Comparison of ENCODE assay signal across 8 cellular contexts in the genomic region with DNA sequence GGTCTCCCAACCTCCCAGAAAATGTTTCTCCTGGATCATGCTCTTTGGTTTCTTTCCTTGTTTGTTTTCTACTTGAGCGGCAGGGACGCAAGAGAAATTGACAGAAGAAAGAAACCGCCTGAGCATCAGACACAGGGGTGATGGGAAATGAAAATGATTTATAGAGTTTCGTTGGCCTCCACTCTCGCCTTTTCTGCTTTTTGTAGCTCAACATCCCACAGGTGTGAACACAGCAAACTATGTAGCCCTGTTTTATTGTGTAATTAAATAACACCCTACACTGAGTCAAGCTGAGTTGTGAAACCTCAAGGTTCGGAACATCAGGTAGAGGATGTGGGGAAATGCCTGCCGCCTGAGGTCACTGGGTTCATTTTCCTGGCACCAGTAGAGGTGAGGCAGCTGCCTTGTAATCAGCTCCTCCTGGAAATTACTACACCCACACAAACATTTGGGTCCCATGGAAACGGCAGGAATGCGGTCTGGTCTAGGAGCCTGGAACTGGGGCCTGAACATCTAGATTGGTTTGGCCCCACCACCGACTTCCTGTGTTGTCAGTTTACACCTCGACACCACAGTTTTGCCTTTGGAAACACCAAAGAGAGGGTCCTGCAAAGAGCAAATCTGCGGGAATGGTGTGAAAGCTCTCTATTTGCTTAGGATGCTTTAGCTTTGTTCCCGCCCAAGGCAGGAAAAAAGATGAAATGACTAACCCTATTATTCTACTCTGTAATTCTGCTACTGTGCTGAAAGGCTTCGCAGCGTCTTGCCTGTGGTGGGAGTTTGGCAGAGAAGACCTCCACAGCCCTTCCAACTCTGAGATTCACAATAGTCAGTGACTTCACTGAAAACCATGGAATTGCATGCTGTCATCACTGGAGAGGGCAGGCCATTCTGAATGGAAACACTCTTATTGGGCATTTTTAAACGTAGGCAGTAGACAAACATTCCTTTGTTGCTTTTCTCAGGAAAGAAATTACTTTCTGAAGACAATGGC. TPM values are rescaled to one million over a fixed set of nuclear protein-coding genes. Genes with fewer than 3 reads are reported as not detected.
DNase-seq lines count a peak whose midpoint lies in the region; ATAC-seq and TF ChIP-seq lines count a peak whose summit lies in the region.

No MANE protein-coding gene starts in this region.

- no peaks in the 10 kb centered on the region for H3K27me3 ChIP-seq in thyroid gland

- no peak for TF ChIP-seq POLR2A in thyroid gland (IDR thresholded peaks at IDR 0.05)

- no peak for DNase-seq in Right ventricle myocardium inferior (ENCODE audit: missing footprints)
- no peak for DNase-seq in cardiac septum (ENCODE audit: low spot score)
- DNase-seq in activated gamma-delta T cell treated with anti-CD3 and anti-CD28 coated beads, Interleukin-2, amount 50 U/mL, for 16 hours (ENCODE audit: low read depth): peak; percentile 27
- peak; percentile 7 for DNase-seq in inferior parietal cortex (ENCODE audit: extremely low spot score)
- DNase-seq in thyroid gland: peak; percentile 19 to 29
- no peak for DNase-seq in occipital lobe (lab: John Stamatoyannopoulos, UW)

- peak; percentile 24 for ATAC-seq in Right ventricle myocardium inferior
- no peak for ATAC-seq in GM21447 (IDR thresholded peaks at IDR 0.05; ENCODE audit: unreplicated experiment)
- ATAC-seq in HG03571 (IDR thresholded peaks at IDR 0.05; ENCODE audit: unreplicated experiment): no peak

- WGBS in thyroid gland, 2 donors: 72% methylated on average over 16 of the region's 16 CpGs

- H3K4me1 ChIP-seq in thyroid gland: peaks cover 6 to 10% of the 10 kb centered on the region in 2 donors

- H3K4me3 ChIP-seq in thyroid gland (replicated peaks in 1 of 3): no peak overlapping the region

- no peaks in the 10 kb centered on the region for H3K36me3 ChIP-seq in thyroid gland

- intact Hi-C loops in Right ventricle myocardium inferior (cut with DNase I) (no loop called here), cardiac septum (cut with DNase I) (no loop called here), thyroid gland (cut with DNase I) (no loop called here)

- no peak for TF ChIP-seq CTCF in thyroid gland (IDR thresholded peaks at IDR 0.05)

- H3K9me3 ChIP-seq in thyroid gland: no peaks in the 10 kb centered on the region

- no peak overlapping the region for H3K27ac ChIP-seq in thyroid gland

RNA-seq across cellular contexts. Expression of gene ADAT2, which starts 53.0 kb away (rescaled TPM):
- 1.5 TPM for total RNA-seq in Right ventricle myocardium inferior
- total RNA-seq in cardiac septum: 2.2 TPM
- total RNA-seq in thyroid gland: 1 to 10 TPM; 3.6 to 9.4 (median 5.4) TPM
- total RNA-seq in occipital lobe: 5.3 TPM

RNA-seq across cellular contexts. Expression of gene PEX3, which starts 53.1 kb away (rescaled TPM):
- total RNA-seq in Right ventricle myocardium inferior (19.9 TPM), cardiac septum (23.1 TPM), thyroid gland (10 to 100 TPM; 22.6 to 27.3 (median 25.0) TPM), occipital lobe (34.8 TPM)

Comparison
In these comparisons a context has a peak if more than half of its experiments do, and no peak if none do; other contexts are left out.
1. DNase-seq: peak in activated gamma-delta T cell treated with anti-CD3 and anti-CD28 coated beads, Interleukin-2, amount 50 U/mL, for 16 hours (single experiment), inferior parietal cortex (single experiment) and thyroid gland (2 of 2); none in Right ventricle myocardium inferior (single experiment), cardiac septum (single experiment) and occipital lobe (single experiment).